In genomic region chr2:241771286-241772062, GRCh38 we compare ENCODE assay signal across 10 cellular contexts. TPM values are rescaled to one million over a fixed set of nuclear protein-coding genes. Genes with fewer than 3 reads are reported as not detected.
DNase-seq lines count a peak whose midpoint lies in the region; ATAC-seq, FAIRE-seq and TF ChIP-seq lines count a peak whose summit lies in the region.
"Had no signal": no experiment of that assay in that cellular context is flagged by ENCODE, and none has a peak within 500 bp of the region (broad histone marks: within the 10 kb centered on the region; RNA-seq: fewer than 3 reads in every experiment).

No MANE protein-coding gene starts in this region.

- H3K27ac ChIP-seq in GM12878 (ENCODE audit: control insufficient read depth, insufficient read depth) = peak overlapping the region; percentile 89
- no peak overlapping the region for H3K27ac ChIP-seq in lower lobe of right lung

- SMC1A ChIA-PET in GM12878 (lab: Charles Lee; ENCODE audit: uncharacterized antibody, unreplicated experiment) = interaction anchor here (1.7 kb wide), 1 partner anchor 15 kb away, joined by 7 read pairs; no protein-coding TSS in a partner anchor

- WGBS in GM12878 (ENCODE audit: insufficient coverage, insufficient replicate concordance, low lambda C conversion rate, missing lambda C conversion rate) = 92% methylated on average over 35 of the region's 38 CpGs

- DNase-seq in AG08395 (ENCODE audit: low spot score) (peak; percentile 29), HTR-8/SVneo (ENCODE audit: insufficient read length, low spot score) (peak; percentile 59), GM12878 (ENCODE audit: low read depth, low spot score) (no peak), lower lobe of right lung (peak; percentile 52), cortex of kidney (lab: John Stamatoyannopoulos, UW) (no peak), NCI-H1105 (lab: John Stamatoyannopoulos, UW) (no peak), SW 1271 (lab: John Stamatoyannopoulos, UW) (no peak)
- DNase-seq: NCI-H510A had no signal

- FAIRE-seq in HTR-8/SVneo (lab: Jason Lieb, UNC) (no peak), GM12878 (lab: Jason Lieb, UNC) (no peak)

- peaks cover 15% of the 10 kb centered on the region for H3K4me1 ChIP-seq in GM12878 (ENCODE audit: control insufficient read depth, insufficient read depth, low read length)
- H3K4me1 ChIP-seq in lower lobe of right lung = peaks cover 5% of the 10 kb centered on the region

- POLR2A ChIA-PET in GM12878 (lab: Charles Lee) = no interaction called here

- no peaks in the 10 kb centered on the region for H3K36me3 ChIP-seq in GM12878 (ENCODE audit: control insufficient read depth in 2 of 2, insufficient read depth in 2 of 2, low read length in 1 of 2)
- no peaks in the 10 kb centered on the region for H3K36me3 ChIP-seq in lower lobe of right lung

- peak overlapping the region; percentile 87 for H2AFZ ChIP-seq in GM12878 (ENCODE audit: control insufficient read depth, low read depth, low read length)

- ATAC-seq in GM12878 (peak; percentile 61), lower lobe of right lung (peak; percentile 7 to 23), GM21515 (IDR thresholded peaks at IDR 0.05; ENCODE audit: unreplicated experiment) (no peak)

- TF ChIP-seq EP300 in GM12878 (IDR thresholded peaks at IDR 0.05; ENCODE audit: borderline replicate concordance in 1 of 2, control insufficient read depth in 1 of 2, low read depth in 2 of 2, low read length in 2 of 2) = no peak

- intact Hi-C loops in GM12878 (cut with micrococcal nuclease; ENCODE audit: unreplicated experiment) (loop anchor here (1.0 kb wide), 1 partner anchor 105 kb away; no protein-coding TSS in a partner anchor), lower lobe of right lung (cut with DNase I) (no loop called here)

- H3K27me3 ChIP-seq in GM12878 (replicated peaks in 1 of 2; ENCODE audit: control insufficient read depth in 2 of 2, insufficient read depth in 2 of 2, low read length in 1 of 2) (no peaks in the 10 kb centered on the region), lower lobe of right lung (ENCODE audit: low read depth) (peaks cover 37% of the 10 kb centered on the region)

- no peak for TF ChIP-seq CTCF in GM12878 (IDR thresholded peaks at IDR 0.05 in 2 of 3, conservative IDR thresholded peaks at IDR 0.05 in 1 of 3; ENCODE audit: control insufficient read depth in 2 of 3, extremely low read depth in 1 of 3, insufficient read depth in 1 of 3, low read depth in 3 of 3, low read length in 3 of 3)
- no peak for TF ChIP-seq CTCF in lower lobe of right lung (IDR thresholded peaks at IDR 0.05)

- no peaks in the 10 kb centered on the region for H3K79me2 ChIP-seq in GM12878 (ENCODE audit: control insufficient read depth, insufficient read depth, low read length)

- TSS peak; percentile 81 for BruUV-seq in GM12878 (replicated peaks; lab: Mats Ljungman, UMichigan)

- H3K4me3 ChIP-seq in GM12878 = 0 out of 2 replicates have a peak overlapping the region, but pooled peaks have one; percentile 23
- no peak overlapping the region for H3K4me3 ChIP-seq in lower lobe of right lung

- peak overlapping the region; percentile 97 for H3K4me2 ChIP-seq in GM12878 (ENCODE audit: control insufficient read depth, insufficient read depth)

- CTCF ChIA-PET in GM12878 (lab: Yijun Ruan, JAX) = interaction anchor here (1.4 kb wide), 1 partner anchor 107 kb away, joined by 5 read pairs; no protein-coding TSS in a partner anchor

- H3K9ac ChIP-seq in GM12878 (ENCODE audit: control insufficient read depth, insufficient read depth, low read length) = peak overlapping the region; percentile 72

- in situ Hi-C loops in GM12878 (cut with MboI) = no loop called here

- no peak for TF ChIP-seq RAD21 in GM12878 (IDR thresholded peaks at IDR 0.05; ENCODE audit: insufficient read depth, low read depth, low read length)

- no peaks in the 10 kb centered on the region for H4K20me1 ChIP-seq in GM12878 (ENCODE audit: control insufficient read depth, insufficient read depth)

- TF ChIP-seq POLR2A in GM12878 (IDR thresholded peaks at IDR 0.05; ENCODE audit: low read depth, low read length) = 0 out of 2 replicates have a peak, but pooled peaks have one; percentile 13

- RAD21 ChIA-PET in GM12878 (lab: Charles Lee; ENCODE audit: unreplicated experiment) = no interaction called here

- no peaks in the 10 kb centered on the region for H3K9me3 ChIP-seq in GM12878 (replicated peaks; ENCODE audit: control insufficient read depth, insufficient read depth, low read length)
- no peaks in the 10 kb centered on the region for H3K9me3 ChIP-seq in lower lobe of right lung

TF ChIP-seq in GM12878, 131 proteins besides CTCF, POLR2A, EP300 and RAD21:
- peak; percentile 29 for TF ChIP-seq MEF2B (IDR thresholded peaks at IDR 0.05; ENCODE audit: partially characterized antibody, poor library complexity, severe bottlenecking)
- no peak for TF ChIP-seq USF1 (IDR thresholded peaks at IDR 0.05; ENCODE audit: borderline replicate concordance, extremely low read length, insufficient read depth, low read depth, low read length)
- TF ChIP-seq HDGF (IDR thresholded peaks at IDR 0.05) = peak; percentile 89; the same call in 1 of the 2 replicates
- no peak for TF ChIP-seq ZNF622 (IDR thresholded peaks at IDR 0.05)

RNA-seq across cellular contexts. Expression of gene GAL3ST2, which starts 5.1 kb away (rescaled TPM):
- 0.58 and 0.86 TPM in 2 replicates for total RNA-seq in GM12878 (2013; cell fraction: nucleolus; rRNA removed)
- total RNA-seq in GM12878 (2014; rRNA removed) (0.11 TPM in 1 of 2 replicates, not detected in the other), GM12878 (2014; rRNA removed; fragmentation: Illumina TruSeq; extraction: Trizol) (not detected in 2 replicates), GM12878 (2021) (0.36 and 0.48 TPM in 2 replicates), lower lobe of right lung (not detected)
- polyA plus RNA-seq in GM12878 (2011; ENCODE audit: low read depth) = not detected
- polyA plus RNA-seq in GM12878 (2011; rRNA removed) (not detected in 2 replicates), GM12878 (2014; fragmentation: Illumina TruSeq; extraction: Trizol) (not detected in 2 replicates), GM12878 (2014; fragmentation: Nextera tagmentation; extraction: Ambion mirVana) (not detected), GM12878 (2014; rRNA removed) (0.19 TPM in 1 of 2 replicates, not detected in the other), GM12878 (2016; fragmentation: Nextera tagmentation; extraction: Ambion mirVana) (under 1 TPM in 1 of 2 experiments, not detected in 1; 0.09 TPM)
- not detected in 2 replicates for polyA plus RNA-seq in GM12878 (2011; cell fraction: cytosol; rRNA removed)
- not detected in 2 replicates for polyA plus RNA-seq in GM12878 (2011; cell fraction: nucleus; rRNA removed)
- 0.11 and 0.15 TPM in 2 replicates for polyA plus RNA-seq in GM12878 (2012)
- not detected in 2 replicates for polyA minus RNA-seq in GM12878 (2011; rRNA and poly(A)+ RNA removed)
- polyA minus RNA-seq in GM12878 (2011; cell fraction: cytosol; rRNA and poly(A)+ RNA removed) = not detected in 2 replicates
- 0.29 and 0.48 TPM in 2 replicates for polyA minus RNA-seq in GM12878 (2011; cell fraction: nucleus; rRNA and poly(A)+ RNA removed)
- total RNA-seq: aorta had no signal
- polyA plus RNA-seq: aorta had no signal

RNA-seq across cellular contexts. Expression of gene D2HGDH, which starts 37.0 kb away (rescaled TPM):
- total RNA-seq in GM12878 (2013; cell fraction: nucleolus; rRNA removed) = 34.2 and 36.3 TPM in 2 replicates
- total RNA-seq in GM12878 (2014; rRNA removed) (19.1 and 22.6 TPM in 2 replicates), GM12878 (2014; rRNA removed; fragmentation: Illumina TruSeq; extraction: Trizol) (6.3 and 8.2 TPM in 2 replicates), GM12878 (2021) (27.4 and 31.8 TPM in 2 replicates), lower lobe of right lung (29.4 TPM)
- 10.5 TPM for polyA plus RNA-seq in GM12878 (2011; ENCODE audit: low read depth)
- polyA plus RNA-seq in GM12878 (2011; rRNA removed) (6.0 and 8.6 TPM in 2 replicates), GM12878 (2014; fragmentation: Illumina TruSeq; extraction: Trizol) (1.7 and 5.2 TPM in 2 replicates), GM12878 (2014; fragmentation: Nextera tagmentation; extraction: Ambion mirVana) (1 to 10 TPM in 1 of 2 experiments, under 1 TPM in 1; 0.52 to 1.1 TPM), GM12878 (2014; rRNA removed) (32.1 and 39.5 TPM in 2 replicates), GM12878 (2016; fragmentation: Nextera tagmentation; extraction: Ambion mirVana) (10 to 100 TPM; 13.5 to 14.4 TPM)
- polyA plus RNA-seq in GM12878 (2011; cell fraction: cytosol; rRNA removed) = 7.2 and 15.3 TPM in 2 replicates
- polyA plus RNA-seq in GM12878 (2011; cell fraction: nucleus; rRNA removed) = 136 and 139 TPM in 2 replicates
- polyA plus RNA-seq in GM12878 (2012) = 32.6 and 34.8 TPM in 2 replicates
- 6.9 and 17.4 TPM in 2 replicates for polyA minus RNA-seq in GM12878 (2011; rRNA and poly(A)+ RNA removed)
- polyA minus RNA-seq in GM12878 (2011; cell fraction: cytosol; rRNA and poly(A)+ RNA removed) = 3.7 and 6.8 TPM in 2 replicates
- polyA minus RNA-seq in GM12878 (2011; cell fraction: nucleus; rRNA and poly(A)+ RNA removed) = 12.5 and 18.6 TPM in 2 replicates

RNA-seq across cellular contexts. Expression of gene NEU4, which starts 37.5 kb away (rescaled TPM):
- total RNA-seq in GM12878 (2013; cell fraction: nucleolus; rRNA removed) = 1.1 and 1.3 TPM in 2 replicates
- total RNA-seq in GM12878 (2014; rRNA removed) (0.05 and 0.06 TPM in 2 replicates), GM12878 (2014; rRNA removed; fragmentation: Illumina TruSeq; extraction: Trizol) (0.05 TPM in 1 of 2 replicates, not detected in the other), GM12878 (2021) (0.28 and 0.98 TPM in 2 replicates), lower lobe of right lung (not detected)
- not detected for polyA plus RNA-seq in GM12878 (2011; ENCODE audit: low read depth)
- polyA plus RNA-seq in GM12878 (2011; rRNA removed) (not detected in 2 replicates), GM12878 (2014; fragmentation: Illumina TruSeq; extraction: Trizol) (0.01 TPM in 1 of 2 replicates, not detected in the other), GM12878 (2014; fragmentation: Nextera tagmentation; extraction: Ambion mirVana) (not detected), GM12878 (2014; rRNA removed) (0.08 and 0.14 TPM in 2 replicates), GM12878 (2016; fragmentation: Nextera tagmentation; extraction: Ambion mirVana) (under 1 TPM in 1 of 2 experiments, not detected in 1; 0.23 TPM)
- polyA plus RNA-seq in GM12878 (2011; cell fraction: cytosol; rRNA removed) = 0.06 and 0.12 TPM in 2 replicates
- 0.24 and 0.32 TPM in 2 replicates for polyA plus RNA-seq in GM12878 (2011; cell fraction: nucleus; rRNA removed)
- 0.31 and 0.56 TPM in 2 replicates for polyA plus RNA-seq in GM12878 (2012)
- 0.05 TPM in 1 of 2 replicates, not detected in the other for polyA minus RNA-seq in GM12878 (2011; rRNA and poly(A)+ RNA removed)
- polyA minus RNA-seq in GM12878 (2011; cell fraction: cytosol; rRNA and poly(A)+ RNA removed) = not detected in 2 replicates
- polyA minus RNA-seq in GM12878 (2011; cell fraction: nucleus; rRNA and poly(A)+ RNA removed) = 0.86 TPM in 1 of 2 replicates, not detected in the other

Comparison
In these comparisons a context has a peak if more than half of its experiments do, and no peak if none do; other contexts are left out.
1. DNase-seq: peak in AG08395 (single experiment), HTR-8/SVneo (single experiment) and lower lobe of right lung (single experiment); none in GM12878 (single experiment), cortex of kidney (single experiment), NCI-H1105 (single experiment) and SW 1271 (0 of 2).